In genomic region chr20:24650091-24650490, GRCh38 we compare ENCODE assay signal across 14 cellular contexts.
DNase-seq lines count a peak whose midpoint lies in the region; ATAC-seq and TF ChIP-seq lines count a peak whose summit lies in the region.
"Had no signal": no experiment of that assay in that cellular context is flagged by ENCODE, and none has a peak within 500 bp of the region (broad histone marks: within the 10 kb centered on the region; RNA-seq: fewer than 3 reads in every experiment).

No MANE protein-coding gene starts in this region.

- H3K4me3 ChIP-seq in BJ (ENCODE audit: low read depth, low read length): no peak overlapping the region
- H3K4me3 ChIP-seq in foreskin fibroblast (ENCODE audit: low read depth in 1 of 2, low read length in 2 of 2): no peak overlapping the region
- no peak overlapping the region for H3K4me3 ChIP-seq in spleen

- H3K27me3 ChIP-seq in BJ (ENCODE audit: control insufficient read depth, insufficient read depth, low read length) (no peaks in the 10 kb centered on the region), spleen (replicated peaks in 1 of 7) (peaks cover 0 to 21% (median 0%) of the 10 kb centered on the region in 7 donors)

- POLR2A ChIA-PET in BJ (lab: Charles Lee): interaction anchor here (0.6 kb wide), 1 partner anchor 15 kb away, joined by 3 read pairs; no protein-coding TSS in a partner anchor

- H3K27ac ChIP-seq in spleen: no peak overlapping the region

- CTCF ChIA-PET in BJ (lab: Yijun Ruan, JAX): interaction anchor here (1.0 to 1.1 kb wide), 2 partner anchors 10 to 131 kb away, joined by 3 to 4 read pairs; no protein-coding TSS in a partner anchor

- ATAC-seq in HG03045 (IDR thresholded peaks at IDR 0.05; ENCODE audit: unreplicated experiment): no peak
- ATAC-seq: activated CD4-positive, CD25-positive, alpha-beta regulatory T cell treated with anti-CD3 and anti-CD28 coated beads, Interleukin-2, amount 50 U/mL, for 24 hours had no signal

- H3K9me3 ChIP-seq in spleen: no peaks in the 10 kb centered on the region

- H3K36me3 ChIP-seq in BJ (ENCODE audit: control insufficient read depth, insufficient read depth, low read length): no peaks in the 10 kb centered on the region
- H3K36me3 ChIP-seq in spleen: no peaks in the 10 kb centered on the region

- no peaks in the 10 kb centered on the region for H3K4me1 ChIP-seq in spleen

- DNase-seq in BJ (ENCODE audit: low read depth) (peak; percentile 67), RPMI7951 (ENCODE audit: low read depth) (peak; percentile 90), foreskin fibroblast (peak; percentile 66 to 78), spleen (peak; percentile 19), NCI-H128 (lab: John Stamatoyannopoulos, UW; ENCODE audit: unreplicated experiment) (no peak), GM19240 (ENCODE audit: insufficient read length, low spot score) (no peak), cerebellar nuclear complex (lab: John Stamatoyannopoulos, UW) (no peak)
- DNase-seq: activated effector memory CD4-positive, alpha-beta T cell treated with Interleukin-2 at 50 U/mL for 16 hours; cortex of kidney; DMS53; KG1; NCI-H1417 treated with DMSO at 0.1 percent for 48 hours had no signal

- no peak for TF ChIP-seq POLR2A in spleen (IDR thresholded peaks at IDR 0.05)

- 73 to 79% (median 78%) methylated on average over 10 of the region's 10 CpGs for WGBS in spleen, 5 donors

- TF ChIP-seq CTCF in BJ (IDR thresholded peaks at IDR 0.05; ENCODE audit: insufficient read depth, low read depth, low read length) (no peak), foreskin fibroblast (IDR thresholded peaks at IDR 0.05; ENCODE audit: low read depth, low read length) (no peak), spleen (IDR thresholded peaks at IDR 0.05 in 8 of 11, conservative IDR thresholded peaks at IDR 0.05 in 3 of 11) (no peak)

- intact Hi-C loops in spleen (cut with DNase I; ENCODE audit: low total_unique reads): no loop called here

Comparison
In these comparisons a context has a peak if more than half of its experiments do, and no peak if none do; other contexts are left out.
1. DNase-seq: peak in BJ (single experiment), RPMI7951 (single experiment), foreskin fibroblast (2 of 2) and spleen (single experiment); none in NCI-H128 (single experiment), GM19240 (single experiment) and cerebellar nuclear complex (0 of 2).